Comparison of ENCODE assay signal across 15 cellular contexts in genomic region chr11:95829580-95830259, GRCh38. TPM values are rescaled to one million over a fixed set of nuclear protein-coding genes. Genes with fewer than 3 reads are reported as not detected.
DNase-seq lines count a peak whose midpoint lies in the region; ATAC-seq and TF ChIP-seq lines count a peak whose summit lies in the region.
"Had no signal": no experiment of that assay in that cellular context is flagged by ENCODE, and none has a peak within 500 bp of the region (broad histone marks: within the 10 kb centered on the region; RNA-seq: fewer than 3 reads in every experiment).

No MANE protein-coding gene starts in this region.

- H3K36me3 ChIP-seq in IMR-90 (ENCODE audit: control insufficient read depth, insufficient read depth, low read length) (peaks cover 8% of the 10 kb centered on the region), brain microvascular endothelial cell (replicated peaks) (peaks cover 9% of the 10 kb centered on the region), psoas muscle (ENCODE audit: insufficient read depth in 1 of 2, low read depth in 1 of 2) (peaks cover 3 to 92% of the 10 kb centered on the region in 2 donors)

- intact Hi-C loops in activated CD4-positive, alpha-beta memory T cell treated with anti-CD3 and anti-CD28 coated beads for 36 hours (cut with micrococcal nuclease), result loop anchor here (10.0 kb wide), 1 partner anchor 405 kb away; no protein-coding TSS in a partner anchor
- intact Hi-C loops in IMR-90 (cut with micrococcal nuclease) (loop anchor here (5.0 kb wide), 1 partner anchor 408 kb away; no protein-coding TSS in a partner anchor), psoas muscle (cut with DNase I) (loop anchor here in 1 of 2 donors (10.0 kb wide), 1 partner anchor 565 kb away; the partner anchor contains the start of gene JRKL)

- H3K27ac ChIP-seq in IMR-90 (ENCODE audit: insufficient read depth, low read length) (no peak overlapping the region), brain microvascular endothelial cell (no peak overlapping the region), psoas muscle (no peak overlapping the region)
- H3K27ac ChIP-seq: A549, SK-N-MC, thoracic aorta had no signal

- no peak for TF ChIP-seq POLR2A in IMR-90 (IDR thresholded peaks at IDR 0.05; ENCODE audit: low read depth, low read length)

- peak overlapping the region; percentile 26; the same call in 1 of the 2 replicates for H4K5ac ChIP-seq in IMR-90 (ENCODE audit: low read depth, low read length)

- in situ Hi-C loops in IMR-90 (cut with MboI; ENCODE audit: low sequenced_read_pairs) (no loop called here), brain microvascular endothelial cell (cut with HindIII; ENCODE audit: low pct_ligation_motif_present, low sequenced_read_pairs) (no loop called here)

- no peak overlapping the region for H2BK120ac ChIP-seq in IMR-90 (ENCODE audit: low read depth, low read length)

- TF ChIP-seq CTCF in IMR-90 (conservative IDR thresholded peaks at IDR 0.05; ENCODE audit: low read depth, low read length), result no peak
- no peak for TF ChIP-seq CTCF in brain microvascular endothelial cell (IDR thresholded peaks at IDR 0.05; ENCODE audit: low read depth, low read length, missing control alignments)
- no peak for TF ChIP-seq CTCF in psoas muscle (IDR thresholded peaks at IDR 0.05)

- no peaks in the 10 kb centered on the region for H3K9me3 ChIP-seq in IMR-90 (ENCODE audit: control insufficient read depth, insufficient read depth, low read length)
- H3K9me3 ChIP-seq in psoas muscle, result no peaks in the 10 kb centered on the region
- H3K9me3 ChIP-seq: A549, body of pancreas, thoracic aorta had no signal

- H3K9me1 ChIP-seq in IMR-90 (ENCODE audit: insufficient read depth, low read length), result peaks cover 6% of the 10 kb centered on the region

- no peak overlapping the region for H3K23ac ChIP-seq in IMR-90 (ENCODE audit: low read depth, low read length)

- no peak overlapping the region for H2BK15ac ChIP-seq in IMR-90 (ENCODE audit: low read depth, low read length)

- no peak for DNase-seq in activated CD4-positive, alpha-beta memory T cell treated with anti-CD3 and anti-CD28 coated beads for 36 hours
- no peak for DNase-seq in activated CD4-positive, alpha-beta memory T cell treated with anti-CD3 and anti-CD28 coated beads, Interleukin-2, amount 10 ng/mL, durations not matched to agents 7 days and 5 days
- DNase-seq in IMR-90 (peak; percentile 87), brain microvascular endothelial cell (peak; percentile 31), psoas muscle (no peak)
- no peak for DNase-seq in naive thymus-derived CD8-positive, alpha-beta T cell
- no peak for DNase-seq in effector CD4-positive, alpha-beta T cell
- DNase-seq: body of pancreas; Calu3; effector memory CD8-positive, alpha-beta T cell; NCI-H2081 treated with DMSO at 0.1 percent for 48 hours had no signal

- no peak overlapping the region; the same call in 1 of the 2 replicates for H3K18ac ChIP-seq in IMR-90 (ENCODE audit: low read depth, low read length)

- H3K4me1 ChIP-seq in IMR-90 (ENCODE audit: control insufficient read depth, insufficient read depth, low read length) (peaks cover 13% of the 10 kb centered on the region; the same call in 1 of the 2 replicates), psoas muscle (no peaks in the 10 kb centered on the region)
- H3K4me1 ChIP-seq: body of pancreas had no signal

- H3K4me1 Mint-ChIP-seq in activated CD4-positive, alpha-beta memory T cell treated with anti-CD3 and anti-CD28 coated beads for 36 hours (ENCODE audit: low read depth), result peaks cover 14% of the 10 kb centered on the region
- H3K4me1 Mint-ChIP-seq in activated CD4-positive, alpha-beta memory T cell treated with anti-CD3 and anti-CD28 coated beads, Interleukin-2, amount 10 ng/mL, durations not matched to agents 7 days and 5 days, result peaks cover 3% of the 10 kb centered on the region
- no peaks in the 10 kb centered on the region for H3K4me1 Mint-ChIP-seq in naive thymus-derived CD8-positive, alpha-beta T cell

- H4K91ac ChIP-seq in IMR-90 (ENCODE audit: insufficient read depth, low read depth, low read length), result no peak overlapping the region

- peaks cover 0 to 7% of the 10 kb centered on the region in 2 experiments; a peak in 2 of 4 replicates for H3K79me1 ChIP-seq in IMR-90 (ENCODE audit: low read depth in 1 of 2, low read length in 2 of 2)

- BruUV-seq in IMR-90 (replicated peaks; lab: Mats Ljungman, UMichigan), result no TSS peak

- H3K4me3 ChIP-seq in IMR-90 (ENCODE audit: insufficient read depth, low read depth, low read length) (no peak overlapping the region), brain microvascular endothelial cell (ENCODE audit: low read depth, low read length) (no peak overlapping the region), psoas muscle (no peak overlapping the region)
- H3K4me3 ChIP-seq: A549, body of pancreas, SK-N-MC, thoracic aorta had no signal

- no peak for TF ChIP-seq RAD21 in IMR-90 (IDR thresholded peaks at IDR 0.05; ENCODE audit: low read length)

- H3K27me3 ChIP-seq in IMR-90 (ENCODE audit: control insufficient read depth, insufficient read depth, low read length) (no peaks in the 10 kb centered on the region), brain microvascular endothelial cell (replicated peaks) (no peaks in the 10 kb centered on the region), psoas muscle (ENCODE audit: insufficient read depth in 3 of 3, low read length in 2 of 3) (no peaks in the 10 kb centered on the region)
- H3K27me3 ChIP-seq: body of pancreas had no signal

- peak overlapping the region; percentile 58 for H3K27ac Mint-ChIP-seq in activated CD4-positive, alpha-beta memory T cell treated with anti-CD3 and anti-CD28 coated beads for 36 hours
- H3K27ac Mint-ChIP-seq in activated CD4-positive, alpha-beta memory T cell treated with anti-CD3 and anti-CD28 coated beads, Interleukin-2, amount 10 ng/mL, durations not matched to agents 7 days and 5 days, result no peak overlapping the region
- H3K27ac Mint-ChIP-seq in naive thymus-derived CD8-positive, alpha-beta T cell, result peak overlapping the region in 8 of 10 donors; percentile 2 to 63 (median 16)

- peaks cover 3% of the 10 kb centered on the region; the same call in 1 of the 2 replicates for H4K20me1 ChIP-seq in IMR-90 (ENCODE audit: insufficient read depth, low read length)

- no peak overlapping the region for H3K4ac ChIP-seq in IMR-90 (ENCODE audit: low read depth, low read length)

- peak; percentile 59 for ATAC-seq in IMR-90 (ENCODE audit: low read depth)
- no peak for ATAC-seq in naive thymus-derived CD8-positive, alpha-beta T cell
- no peak for ATAC-seq in HG02981 (IDR thresholded peaks at IDR 0.05; ENCODE audit: unreplicated experiment)
- ATAC-seq in psoas muscle, result no peak
- ATAC-seq: A549; body of pancreas; effector memory CD8-positive, alpha-beta T cell had no signal

- H2AK5ac ChIP-seq in IMR-90 (ENCODE audit: low read depth, low read length), result no peak overlapping the region

- POLR2A ChIA-PET in activated CD4-positive, alpha-beta memory T cell treated with anti-CD3 and anti-CD28 coated beads for 36 hours (lab: Charles Lee), result interaction anchor here (1.4 kb wide), 1 partner anchor 40 kb away, joined by 3 read pairs; the partner anchor contains the start of genes CEP57 and FAM76B
- POLR2A ChIA-PET in activated CD4-positive, alpha-beta memory T cell treated with anti-CD3 and anti-CD28 coated beads, Interleukin-2, amount 10 ng/mL, durations not matched to agents 7 days and 5 days (lab: Charles Lee), result interaction anchor here (1.0 to 1.1 kb wide), 2 partner anchors 39 to 40 kb away, joined by 3 to 4 read pairs; partner anchors contain the start of genes CEP57 and FAM76B
- POLR2A ChIA-PET in IMR-90 (lab: Charles Lee; ENCODE audit: unreplicated experiment), result no interaction called here
- POLR2A ChIA-PET in naive thymus-derived CD8-positive, alpha-beta T cell (lab: Charles Lee), result interaction anchor here (0.5 kb wide), 1 partner anchor 444 kb away, joined by 4 read pairs; no protein-coding TSS in a partner anchor

- peak overlapping the region; percentile 59 for H2BK5ac ChIP-seq in IMR-90 (ENCODE audit: low read depth, low read length, poor library complexity, severe bottlenecking)

- peak overlapping the region in 1 of 2 experiments; percentile 46; a peak in 1 of 4 replicates for H4K8ac ChIP-seq in IMR-90 (ENCODE audit: low read depth in 2 of 2, low read length in 2 of 2)

- H2BK20ac ChIP-seq in IMR-90 (ENCODE audit: low read depth, low read length), result peak overlapping the region; percentile 15; the same call in 1 of the 2 replicates

- no peaks in the 10 kb centered on the region for H3K27me3 Mint-ChIP-seq in activated CD4-positive, alpha-beta memory T cell treated with anti-CD3 and anti-CD28 coated beads for 36 hours
- no peaks in the 10 kb centered on the region for H3K27me3 Mint-ChIP-seq in activated CD4-positive, alpha-beta memory T cell treated with anti-CD3 and anti-CD28 coated beads, Interleukin-2, amount 10 ng/mL, durations not matched to agents 7 days and 5 days
- no peaks in the 10 kb centered on the region for H3K27me3 Mint-ChIP-seq in naive thymus-derived CD8-positive, alpha-beta T cell
- H3K27me3 Mint-ChIP-seq: effector memory CD8-positive, alpha-beta T cell had no signal

- no peak overlapping the region for H3K9ac ChIP-seq in IMR-90 (ENCODE audit: low read depth, low read length)

- H3K36me3 Mint-ChIP-seq in activated CD4-positive, alpha-beta memory T cell treated with anti-CD3 and anti-CD28 coated beads for 36 hours, result peaks cover 44% of the 10 kb centered on the region
- H3K36me3 Mint-ChIP-seq in activated CD4-positive, alpha-beta memory T cell treated with anti-CD3 and anti-CD28 coated beads, Interleukin-2, amount 10 ng/mL, durations not matched to agents 7 days and 5 days (ENCODE audit: low read depth), result peaks cover 49% of the 10 kb centered on the region
- peaks cover 6 to 77% (median 14%) of the 10 kb centered on the region in 3 donors for H3K36me3 Mint-ChIP-seq in naive thymus-derived CD8-positive, alpha-beta T cell

- CTCF ChIA-PET in activated CD4-positive, alpha-beta memory T cell treated with anti-CD3 and anti-CD28 coated beads for 36 hours (lab: Charles Lee), result interaction anchor here (1.0 kb wide), 1 partner anchor 20 kb away, joined by 3 read pairs; no protein-coding TSS in a partner anchor
- CTCF ChIA-PET in activated CD4-positive, alpha-beta memory T cell treated with anti-CD3 and anti-CD28 coated beads, Interleukin-2, amount 10 ng/mL, durations not matched to agents 7 days and 5 days (lab: Charles Lee), result interaction anchor here (1.2 kb wide), 1 partner anchor 565 kb away, joined by 4 read pairs; no protein-coding TSS in a partner anchor
- CTCF ChIA-PET in IMR-90 (lab: Yijun Ruan, JAX), result interaction anchor here (0.6 kb wide), 1 partner anchor 30 kb away, joined by 4 read pairs; no protein-coding TSS in a partner anchor

- no peak overlapping the region for H2AFZ ChIP-seq in IMR-90 (replicated peaks; ENCODE audit: low read length, poor library complexity)

- no peaks in the 10 kb centered on the region for H3K9me3 Mint-ChIP-seq in activated CD4-positive, alpha-beta memory T cell treated with anti-CD3 and anti-CD28 coated beads for 36 hours
- H3K9me3 Mint-ChIP-seq in activated CD4-positive, alpha-beta memory T cell treated with anti-CD3 and anti-CD28 coated beads, Interleukin-2, amount 10 ng/mL, durations not matched to agents 7 days and 5 days, result no peaks in the 10 kb centered on the region
- no peaks in the 10 kb centered on the region for H3K9me3 Mint-ChIP-seq in naive thymus-derived CD8-positive, alpha-beta T cell
- H3K9me3 Mint-ChIP-seq: effector memory CD8-positive, alpha-beta T cell had no signal

- no peak overlapping the region for H3K4me3 Mint-ChIP-seq in activated CD4-positive, alpha-beta memory T cell treated with anti-CD3 and anti-CD28 coated beads for 36 hours
- no peak overlapping the region for H3K4me3 Mint-ChIP-seq in activated CD4-positive, alpha-beta memory T cell treated with anti-CD3 and anti-CD28 coated beads, Interleukin-2, amount 10 ng/mL, durations not matched to agents 7 days and 5 days
- H3K4me3 Mint-ChIP-seq in naive thymus-derived CD8-positive, alpha-beta T cell, result no peak overlapping the region
- H3K4me3 Mint-ChIP-seq: effector memory CD8-positive, alpha-beta T cell had no signal

- dilution Hi-C loops in IMR-90 (cut with HindIII; ENCODE audit: low sequenced_read_pairs, unreplicated experiment), result no loop called here

- no peak overlapping the region for H2AK9ac ChIP-seq in IMR-90 (replicated peaks; ENCODE audit: low read depth, low read length, poor library complexity)

- no peak overlapping the region for H3K4me2 ChIP-seq in IMR-90 (ENCODE audit: low read depth, low read length)
- H3K4me2 ChIP-seq: A549 had no signal

- H3K56ac ChIP-seq in IMR-90 (ENCODE audit: extremely low read depth, insufficient read depth, low read length), result no peak overlapping the region

- no CpG with 5 or more reads among the region's 1 CpG for WGBS in IMR-90 (ENCODE audit: extremely low coverage in 2 of 2, insufficient read length in 1 of 2), 2 experiments
- WGBS in psoas muscle, 3 donors, result 89 to 94% (median 90%) methylated on average over 1 of the region's 1 CpG

- H3K14ac ChIP-seq in IMR-90 (replicated peaks; ENCODE audit: low read depth, low read length), result no peak overlapping the region; the same call in 1 of the 2 replicates

RNA-seq across cellular contexts. Expression of gene CEP57, which starts 39.4 kb away (rescaled TPM):
- total RNA-seq in activated CD4-positive, alpha-beta memory T cell treated with anti-CD3 and anti-CD28 coated beads for 36 hours, result 100 to 1,000 TPM; 115 to 117 TPM
- 100 to 1,000 TPM; 102 to 105 TPM for total RNA-seq in activated CD4-positive, alpha-beta memory T cell treated with anti-CD3 and anti-CD28 coated beads, Interleukin-2, amount 10 ng/mL, durations not matched to agents 7 days and 5 days
- total RNA-seq in IMR-90 (2012; rRNA removed), result 30.5 and 38.0 TPM in 2 replicates
- 12.4 and 14.5 TPM in 2 replicates for polyA plus RNA-seq in IMR-90 (2012; rRNA removed)
- 5.0 and 8.5 TPM in 2 replicates for polyA plus RNA-seq in IMR-90 (2012; cell fraction: cytosol; rRNA removed)
- 11.7 and 29.8 TPM in 2 replicates for polyA plus RNA-seq in IMR-90 (2012; cell fraction: nucleus; rRNA removed; ENCODE audit: low replicate concordance)
- 10 to 100 TPM; 68.4 to 82.5 TPM for total RNA-seq in naive thymus-derived CD8-positive, alpha-beta T cell
- 10 to 100 TPM; 53.0 to 64.2 (median 60.8) TPM for polyA plus RNA-seq in naive thymus-derived CD8-positive, alpha-beta T cell
- total RNA-seq in psoas muscle, result 10 to 100 TPM; 13.6 to 27.1 (median 15.7) TPM
- 10 to 100 TPM in 1 of 3 donors, 1 to 10 TPM in 2; 7.7 to 15.8 (median 7.9) TPM for polyA plus RNA-seq in psoas muscle

RNA-seq across cellular contexts. Expression of gene FAM76B, which starts 40.1 kb away (rescaled TPM):
- 10 to 100 TPM; 45.0 to 45.9 TPM for total RNA-seq in activated CD4-positive, alpha-beta memory T cell treated with anti-CD3 and anti-CD28 coated beads for 36 hours
- 10 to 100 TPM; 48.1 to 51.5 TPM for total RNA-seq in activated CD4-positive, alpha-beta memory T cell treated with anti-CD3 and anti-CD28 coated beads, Interleukin-2, amount 10 ng/mL, durations not matched to agents 7 days and 5 days
- total RNA-seq in IMR-90 (2012; rRNA removed) (14.3 and 15.8 TPM in 2 replicates), psoas muscle (1 to 10 TPM; 5.8 to 9.4 (median 6.0) TPM)
- polyA plus RNA-seq in IMR-90 (2012; rRNA removed) (9.8 and 12.7 TPM in 2 replicates), psoas muscle (1 to 10 TPM; 4.0 to 5.9 (median 4.4) TPM)
- 1.8 TPM in 2 replicates for polyA plus RNA-seq in IMR-90 (2012; cell fraction: cytosol; rRNA removed)
- 18.1 and 77.4 TPM in 2 replicates for polyA plus RNA-seq in IMR-90 (2012; cell fraction: nucleus; rRNA removed; ENCODE audit: low replicate concordance)
- total RNA-seq in naive thymus-derived CD8-positive, alpha-beta T cell, result 10 to 100 TPM; 54.6 to 58.8 TPM
- polyA plus RNA-seq in naive thymus-derived CD8-positive, alpha-beta T cell, result 10 to 100 TPM; 11.7 to 12.1 (median 11.7) TPM

Comparison
In these comparisons a context has a peak if more than half of its experiments do, and no peak if none do; other contexts are left out.
1. DNase-seq: peak in IMR-90 (single experiment) and brain microvascular endothelial cell (single experiment); none in activated CD4-positive, alpha-beta memory T cell treated with anti-CD3 and anti-CD28 coated beads for 36 hours (single experiment), activated CD4-positive, alpha-beta memory T cell treated with anti-CD3 and anti-CD28 coated beads, Interleukin-2, amount 10 ng/mL, durations not matched to agents 7 days and 5 days (single experiment), naive thymus-derived CD8-positive, alpha-beta T cell (0 of 10), psoas muscle (0 of 2) and effector CD4-positive, alpha-beta T cell (single experiment).